33 cellular contexts compared by ENCODE assay signal in the genomic region with DNA sequence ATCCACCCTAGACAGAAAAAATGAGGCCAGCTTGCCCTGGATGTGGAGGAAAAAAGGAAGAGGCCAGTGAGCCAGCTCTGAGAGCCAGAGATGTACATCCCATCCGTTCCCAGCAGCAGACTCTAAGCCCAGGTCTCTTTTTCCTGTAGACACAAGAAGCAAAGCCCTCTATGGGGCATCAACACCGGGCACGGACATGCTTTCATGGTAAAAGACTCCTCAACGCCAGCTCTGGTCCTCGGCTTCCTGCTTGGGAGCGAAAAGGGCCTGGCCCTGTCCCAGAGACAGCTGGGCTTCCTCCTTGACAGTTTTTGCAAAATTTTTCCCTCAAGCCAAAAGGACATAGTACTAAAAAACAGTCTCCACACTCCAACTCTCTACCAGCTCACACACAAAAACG. TPM values are rescaled to one million over a fixed set of nuclear protein-coding genes. Genes with fewer than 3 reads are reported as not detected.
"Had no signal": no experiment of that assay in that cellular context is flagged by ENCODE, and none has a peak within 500 bp of the region (broad histone marks: within the 10 kb centered on the region; RNA-seq: fewer than 3 reads in every experiment).

No MANE protein-coding gene starts in this region.

- H3K4me3 ChIP-seq: MG63, Peyer's patch had no signal

- H3K9me3 Mint-ChIP-seq: activated naive CD4-positive, alpha-beta T cell treated with anti-CD3 and anti-CD28 coated beads, Interleukin-2, amount 10 ng/mL, durations not matched to agents 7 days and 5 days; activated naive CD8-positive, alpha-beta T cell treated with anti-CD3 and anti-CD28 coated beads, Interleukin-2, amount 50 U/mL, for 24 hours had no signal

- H3K9me3 ChIP-seq: MG63, Peyer's patch had no signal

- H3K4me1 ChIP-seq: Peyer's patch had no signal

- H3K4me3 Mint-ChIP-seq: activated CD8-positive, alpha-beta T cell treated with anti-CD3 and anti-CD28 coated beads, Interleukin-2, amount 10 ng/mL, durations not matched to agents 7 days and 5 days; activated naive CD4-positive, alpha-beta T cell treated with anti-CD3 and anti-CD28 coated beads, Interleukin-2, amount 10 ng/mL, durations not matched to agents 7 days and 5 days; activated naive CD8-positive, alpha-beta T cell; activated naive CD8-positive, alpha-beta T cell treated with anti-CD3 and anti-CD28 coated beads, Interleukin-2, amount 50 U/mL, for 24 hours had no signal

- H3K27ac ChIP-seq: brain microvascular endothelial cell, Peyer's patch, VCaP had no signal

- H3K27me3 Mint-ChIP-seq: activated naive CD4-positive, alpha-beta T cell treated with anti-CD3 and anti-CD28 coated beads, Interleukin-2, amount 10 ng/mL, durations not matched to agents 7 days and 5 days; activated naive CD8-positive, alpha-beta T cell; activated naive CD8-positive, alpha-beta T cell treated with anti-CD3 and anti-CD28 coated beads, Interleukin-2, amount 50 U/mL, for 24 hours had no signal

- DNase-seq: activated CD4-positive, alpha-beta T cell treated with anti-CD3 and anti-CD28 coated beads for 1 hour; activated CD4-positive, alpha-beta T cell treated with anti-CD3 and anti-CD28 coated beads for 48 hours; activated CD4-positive, alpha-beta T cell treated with anti-CD3 and anti-CD28 coated beads, Interleukin-2, amount 50 U/mL, for 48 hours; activated CD4-positive, CD25-positive, alpha-beta regulatory T cell; activated CD8-positive, alpha-beta T cell treated with anti-CD3 and anti-CD28 coated beads, Interleukin-2, amount 10 ng/mL, durations not matched to agents 7 days and 5 days; activated effector memory CD4-positive, alpha-beta T cell treated with Interleukin-2 at 50 U/mL for 16 hours; activated naive CD4-positive, alpha-beta T cell treated with anti-CD3 and anti-CD28 coated beads, Interleukin-2, amount 10 ng/mL, durations not matched to agents 7 days and 5 days; activated naive CD8-positive, alpha-beta T cell treated with anti-CD3 and anti-CD28 coated beads, Interleukin-2, amount 50 U/mL, for 24 hours; activated T-cell treated with anti-CD3 and anti-CD28 coated beads, Interleukin-2, amount 50 U/mL, for 48 hours; anterior cingulate cortex; brain microvascular endothelial cell; Kasumi-1; KBM-7; MG63; NCI-H1048; NCI-H1105 treated with DMSO at 0.1 percent for 48 hours; NCI-H1436; NCI-H1694 treated with DMSO at 0.1 percent for 48 hours; NCI-H2029; NCI-H2171; NCI-H510A; NCI-H526; NCI-H748 treated with DMSO at 0.1 percent for 48 hours; NK-92 treated with Interleukin-12 subunit alpha and Interleukin-12 subunit beta, amount 100 ng/mL, for 24 hours; PC-3; Peyer's patch; RPMI8226; SW 1271; T-helper 1 cell; T-helper 2 cell; T-helper 9 cell had no signal

- H3K27me3 ChIP-seq: brain microvascular endothelial cell, MG63, Peyer's patch had no signal

- H3K4me1 Mint-ChIP-seq: activated naive CD4-positive, alpha-beta T cell treated with anti-CD3 and anti-CD28 coated beads, Interleukin-2, amount 10 ng/mL, durations not matched to agents 7 days and 5 days had no signal

- ATAC-seq: activated CD8-positive, alpha-beta T cell treated with anti-CD3 and anti-CD28 coated beads, Interleukin-2, amount 10 ng/mL, durations not matched to agents 7 days and 5 days; activated naive CD8-positive, alpha-beta T cell treated with anti-CD3 and anti-CD28 coated beads, Interleukin-2, amount 50 U/mL, for 24 hours; PC-3 had no signal

- H3K27ac Mint-ChIP-seq: activated CD8-positive, alpha-beta T cell treated with anti-CD3 and anti-CD28 coated beads, Interleukin-2, amount 10 ng/mL, durations not matched to agents 7 days and 5 days; activated naive CD4-positive, alpha-beta T cell treated with anti-CD3 and anti-CD28 coated beads, Interleukin-2, amount 10 ng/mL, durations not matched to agents 7 days and 5 days; activated naive CD8-positive, alpha-beta T cell; activated naive CD8-positive, alpha-beta T cell treated with anti-CD3 and anti-CD28 coated beads, Interleukin-2, amount 50 U/mL, for 24 hours had no signal

RNA-seq across cellular contexts. Expression of gene ALOX15, which starts 35.3 kb away (rescaled TPM):
- total RNA-seq: activated CD8-positive, alpha-beta T cell treated with anti-CD3 and anti-CD28 coated beads, Interleukin-2, amount 10 ng/mL, durations not matched to agents 7 days and 5 days; PC-3; Peyer's patch had no signal
